11 cellular contexts compared by ENCODE assay signal in the genomic region with DNA sequence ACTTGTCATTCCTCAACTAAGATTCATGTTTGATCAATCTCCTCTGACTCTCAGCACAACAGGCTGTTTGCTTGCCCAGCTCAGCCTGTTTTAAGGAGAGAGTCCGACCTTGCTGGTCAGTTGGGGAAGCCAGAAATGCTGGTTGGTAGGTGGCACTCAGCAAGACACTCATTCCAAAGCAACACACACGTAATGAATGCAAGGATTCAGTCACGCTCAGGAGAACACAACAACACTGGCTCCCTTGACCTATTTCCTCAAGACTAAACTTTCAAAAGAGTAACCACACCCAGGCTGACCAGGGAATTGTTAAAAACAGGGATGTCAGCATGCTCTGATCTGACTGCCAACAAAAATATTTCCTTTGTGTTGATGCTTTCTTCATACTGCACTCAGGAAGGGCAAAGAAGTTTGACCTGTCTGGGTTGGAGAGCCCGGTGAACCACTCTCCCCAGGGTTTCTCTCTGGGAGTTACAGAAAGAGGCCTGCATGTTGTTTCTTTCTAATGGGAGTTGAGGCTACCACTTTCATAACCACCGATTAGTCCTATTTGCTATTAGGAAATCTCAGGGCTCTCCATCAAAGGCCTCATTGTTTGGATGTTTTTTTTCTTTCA. TPM values are rescaled to one million over a fixed set of nuclear protein-coding genes. Genes with fewer than 3 reads are reported as not detected.
A peak's percentile ranks its signal among the peaks of the same experiment; 100 is the strongest.
DNase-seq lines count a peak whose midpoint lies in the region; TF ChIP-seq lines count a peak whose summit lies in the region.
"Had no signal": no experiment of that assay in that cellular context is flagged by ENCODE, and none has a peak within 500 bp of the region (broad histone marks: within the 10 kb centered on the region; RNA-seq: fewer than 3 reads in every experiment).

No MANE protein-coding gene starts in this region.

- H3K9me3 Mint-ChIP-seq in HFFc6 (no peaks in the 10 kb centered on the region), mesothelial cell of epicardium (no peaks in the 10 kb centered on the region)
- H3K9me3 Mint-ChIP-seq: activated naive CD4-positive, alpha-beta T cell treated with anti-CD3 and anti-CD28 coated beads for 36 hours had no signal

- DNase-seq in HFFc6 (peak; percentile 41), brain pericyte (ENCODE audit: low read depth, low spot score) (peak; percentile 93), kidney epithelial cell (ENCODE audit: low read depth) (peak; percentile 81), stromal cell of bone marrow (ENCODE audit: low read depth) (peak; percentile 72), mesothelial cell of epicardium (ENCODE audit: low spot score in 2 of 2, unreplicated experiment in 2 of 2) (no peak), hypothalamus (lab: John Stamatoyannopoulos, UW) (no peak), NCI-H510A treated with DMSO at 0.1 percent for 48 hours (lab: John Stamatoyannopoulos, UW) (no peak), DMS 273 treated with DMSO at 0.1 percent for 48 hours (lab: John Stamatoyannopoulos, UW) (no peak)
- DNase-seq: activated CD4-positive, alpha-beta T cell treated with anti-CD3 and anti-CD28 coated beads for 1 hour; activated naive CD4-positive, alpha-beta T cell treated with anti-CD3 and anti-CD28 coated beads for 36 hours; RPMI8226 had no signal

- H3K4me1 Mint-ChIP-seq in HFFc6 (ENCODE audit: low read depth) = peaks cover 74% of the 10 kb centered on the region
- peaks cover 13% of the 10 kb centered on the region for H3K4me1 Mint-ChIP-seq in mesothelial cell of epicardium

- no peak overlapping the region for H3K4me3 ChIP-seq in kidney epithelial cell (ENCODE audit: low read depth, low read length)

- H3K27me3 Mint-ChIP-seq in HFFc6 (ENCODE audit: insufficient read depth) (no peaks in the 10 kb centered on the region; the same call in 1 of the 2 replicates), mesothelial cell of epicardium (ENCODE audit: low read depth) (no peaks in the 10 kb centered on the region)

- H3K36me3 ChIP-seq in kidney epithelial cell (ENCODE audit: control insufficient read depth, insufficient read depth, low read length) = no peaks in the 10 kb centered on the region

- peak overlapping the region; percentile 82 for H3K27ac Mint-ChIP-seq in HFFc6
- no peak overlapping the region for H3K27ac Mint-ChIP-seq in mesothelial cell of epicardium
- H3K27ac Mint-ChIP-seq: activated naive CD4-positive, alpha-beta T cell treated with anti-CD3 and anti-CD28 coated beads for 36 hours had no signal

- H3K36me3 Mint-ChIP-seq in HFFc6 (ENCODE audit: low read depth) = no peaks in the 10 kb centered on the region
- no peaks in the 10 kb centered on the region for H3K36me3 Mint-ChIP-seq in mesothelial cell of epicardium

- H3K27me3 ChIP-seq in kidney epithelial cell (ENCODE audit: control insufficient read depth, insufficient read depth, low read length) = no peaks in the 10 kb centered on the region

- H3K4me3 Mint-ChIP-seq in HFFc6 = peak overlapping the region; percentile 53
- no peak overlapping the region for H3K4me3 Mint-ChIP-seq in mesothelial cell of epicardium
- H3K4me3 Mint-ChIP-seq: activated naive CD4-positive, alpha-beta T cell treated with anti-CD3 and anti-CD28 coated beads for 36 hours had no signal

- no peak for TF ChIP-seq CTCF in HFFc6 (IDR thresholded peaks at IDR 0.05)
- TF ChIP-seq CTCF in kidney epithelial cell (IDR thresholded peaks at IDR 0.05; ENCODE audit: insufficient read depth, low read length, poor library complexity, severe bottlenecking) = no peak
- TF ChIP-seq CTCF in mesothelial cell of epicardium (IDR thresholded peaks at IDR 0.05; ENCODE audit: unreplicated experiment) = no peak

RNA-seq across cellular contexts. Expression of gene PREP, which starts 25.6 kb away (rescaled TPM):
- 10 to 100 TPM; 35.4 to 42.1 (median 36.8) TPM for total RNA-seq in HFFc6 (2021; fragmentation: NEBNext Ultra II Directional; extraction: Animal tissue kit (Norgen Biotek cat#: 25700))
- total RNA-seq in kidney epithelial cell (18.0 and 18.8 TPM in 2 replicates), mesothelial cell of epicardium (45.2 to 47.8 TPM (median 47.4 TPM) in 3 replicates)

Comparison
In these comparisons a context has a peak if more than half of its experiments do, and no peak if none do; other contexts are left out.
1. DNase-seq: peak in HFFc6 (single experiment), brain pericyte (single experiment), kidney epithelial cell (single experiment) and stromal cell of bone marrow (single experiment); none in mesothelial cell of epicardium (0 of 2), hypothalamus (0 of 51), NCI-H510A treated with DMSO at 0.1 percent for 48 hours (single experiment) and DMS 273 treated with DMSO at 0.1 percent for 48 hours (single experiment).